ENCODE assay signal across 22 cellular contexts in the genomic region with DNA sequence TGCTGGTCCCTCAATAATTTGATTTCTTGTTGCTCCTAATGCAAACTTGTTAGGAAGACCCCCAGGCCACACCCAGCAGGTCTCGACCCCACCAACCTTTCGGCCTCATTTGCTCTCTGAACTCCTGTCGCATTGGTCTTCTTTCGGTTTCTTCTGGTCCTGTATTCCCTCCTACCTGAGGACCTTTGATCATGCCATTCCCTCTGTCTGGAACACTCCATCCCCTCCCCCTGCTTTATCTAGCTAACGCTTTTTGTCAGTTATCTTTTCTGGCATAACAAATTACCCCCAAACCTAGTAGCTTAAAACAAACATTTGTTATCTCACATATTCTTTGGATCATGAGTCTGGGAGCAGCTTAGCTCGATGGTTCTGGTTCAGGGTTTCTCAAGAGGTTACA. TPM values are rescaled to one million over a fixed set of nuclear protein-coding genes. Genes with fewer than 3 reads are reported as not detected.
A peak's percentile ranks its signal among the peaks of the same experiment; 100 is the strongest.
DNase-seq lines count a peak whose midpoint lies in the region; ATAC-seq and TF ChIP-seq lines count a peak whose summit lies in the region.
"Had no signal": no experiment of that assay in that cellular context is flagged by ENCODE, and none has a peak within 500 bp of the region (broad histone marks: within the 10 kb centered on the region; RNA-seq: fewer than 3 reads in every experiment).

No MANE protein-coding gene starts in this region.

- DNase-seq in GM23338 (ENCODE audit: low spot score), result no peak
- DNase-seq in left lobe of liver (ENCODE audit: low spot score), result peak; percentile 14
- no peak for DNase-seq in neural crest cell (ENCODE audit: low read depth, low spot score)
- DNase-seq in activated CD4-positive, alpha-beta T cell treated with anti-CD3 and anti-CD28 coated beads for 36 hours, result no peak
- no peak for DNase-seq in CD4-positive, alpha-beta T cell
- DNase-seq: CD4-positive, alpha-beta memory T cell; COR-L47; EL; GDM1; KG1; MG63; NCI-H1105 treated with DMSO at 0.1 percent for 48 hours; NCI-H146; NCI-H1930; NCI-H446; NCI-H524 treated with DMSO at 0.1 percent for 48 hours; NCI-H774 had no signal

- peaks cover 100% of the 10 kb centered on the region for H3K4me1 ChIP-seq in BLaER1
- H3K4me1 ChIP-seq in GM23338 (ENCODE audit: insufficient read depth), result peaks cover 8% of the 10 kb centered on the region; the same call in 1 of the 2 replicates

- no peaks in the 10 kb centered on the region for H3K36me3 ChIP-seq in BLaER1
- H3K36me3 ChIP-seq in GM23338 (ENCODE audit: insufficient read depth), result no peaks in the 10 kb centered on the region
- H3K36me3 ChIP-seq: MG63 had no signal

- ATAC-seq in GM23338 (no peak), left lobe of liver (peak; percentile 76), HG03159 (IDR thresholded peaks at IDR 0.05; ENCODE audit: unreplicated experiment) (no peak), GM18520 (IDR thresholded peaks at IDR 0.05; ENCODE audit: unreplicated experiment) (no peak)
- no peak for ATAC-seq in activated CD4-positive, alpha-beta T cell treated with anti-CD3 and anti-CD28 coated beads for 36 hours
- ATAC-seq in CD4-positive, alpha-beta T cell (ENCODE audit: poor library complexity), result no peak
- ATAC-seq: SK-N-SH treated with all-trans-retinoic acid at 6 μM for 48 hours had no signal

- H3K27me3 Mint-ChIP-seq in GM23338 (ENCODE audit: insufficient read depth, low read depth, poor library complexity), result peaks cover 9% of the 10 kb centered on the region
- H3K27me3 Mint-ChIP-seq in neural crest cell (ENCODE audit: low read depth), result no peaks in the 10 kb centered on the region
- H3K27me3 Mint-ChIP-seq in activated CD4-positive, alpha-beta T cell treated with anti-CD3 and anti-CD28 coated beads for 36 hours, result peaks cover 18% of the 10 kb centered on the region
- H3K27me3 Mint-ChIP-seq in CD4-positive, alpha-beta T cell, result no peaks in the 10 kb centered on the region

- no peak overlapping the region for H3K9ac ChIP-seq in BLaER1

- no peaks in the 10 kb centered on the region for H3K36me3 Mint-ChIP-seq in GM23338 (ENCODE audit: low read depth)
- H3K36me3 Mint-ChIP-seq in neural crest cell (ENCODE audit: low read depth), result no peaks in the 10 kb centered on the region
- no peaks in the 10 kb centered on the region for H3K36me3 Mint-ChIP-seq in activated CD4-positive, alpha-beta T cell treated with anti-CD3 and anti-CD28 coated beads for 36 hours (ENCODE audit: low read depth)
- no peaks in the 10 kb centered on the region for H3K36me3 Mint-ChIP-seq in CD4-positive, alpha-beta T cell (ENCODE audit: low read depth)
- H3K36me3 Mint-ChIP-seq: CD4-positive, alpha-beta memory T cell had no signal

- CTCF ChIA-PET in activated CD4-positive, alpha-beta T cell treated with anti-CD3 and anti-CD28 coated beads for 36 hours (lab: Charles Lee), result interaction anchor here (0.7 to 1.2 kb wide), 2 partner anchors 43 to 81 kb away, joined by 3 read pairs; no protein-coding TSS in a partner anchor
- CTCF ChIA-PET in CD4-positive, alpha-beta T cell (lab: Charles Lee), result no interaction called here

- H4K20me1 ChIP-seq in BLaER1, result no peaks in the 10 kb centered on the region
- H4K20me1 ChIP-seq in GM23338 (replicated peaks; ENCODE audit: insufficient read depth), result no peaks in the 10 kb centered on the region

- intact Hi-C loops in activated CD4-positive, alpha-beta T cell treated with anti-CD3 and anti-CD28 coated beads for 36 hours (cut with DNase I, micrococcal nuclease), result no loop called here
- intact Hi-C loops in CD4-positive, alpha-beta T cell (cut with DNase I, micrococcal nuclease), result no loop called here

- H3K4me2 ChIP-seq in BLaER1 (peak overlapping the region; percentile 92), GM23338 (no peak overlapping the region)

- H3K27ac ChIP-seq in BLaER1, result no peak overlapping the region
- no peak overlapping the region for H3K27ac ChIP-seq in GM23338 (ENCODE audit: low read depth)
- H3K27ac ChIP-seq in CD4-positive, alpha-beta T cell (ENCODE audit: low read depth, low read length), result no peak overlapping the region

- no peaks in the 10 kb centered on the region for H3F3A ChIP-seq in GM23338 (replicated peaks; ENCODE audit: low read depth)

- H2AFZ ChIP-seq in GM23338, result 0 out of 2 replicates have a peak overlapping the region, but pooled peaks have one; percentile 10

- no peaks in the 10 kb centered on the region for H3K79me2 ChIP-seq in GM23338 (replicated peaks; ENCODE audit: insufficient read depth)

- no peak overlapping the region for H3K27ac Mint-ChIP-seq in GM23338
- peak overlapping the region; percentile 46 for H3K27ac Mint-ChIP-seq in neural crest cell (ENCODE audit: unreplicated experiment)
- no peak overlapping the region for H3K27ac Mint-ChIP-seq in activated CD4-positive, alpha-beta T cell treated with anti-CD3 and anti-CD28 coated beads for 36 hours
- H3K27ac Mint-ChIP-seq in CD4-positive, alpha-beta T cell, result no peak overlapping the region
- H3K27ac Mint-ChIP-seq: CD4-positive, alpha-beta memory T cell had no signal

- peaks cover 2% of the 10 kb centered on the region for H3K9me2 ChIP-seq in GM23338 (ENCODE audit: insufficient read depth)

- H3K27me3 ChIP-seq in BLaER1, result no peaks in the 10 kb centered on the region
- H3K27me3 ChIP-seq in GM23338 (ENCODE audit: insufficient read depth), result no peaks in the 10 kb centered on the region
- no peaks in the 10 kb centered on the region for H3K27me3 ChIP-seq in CD4-positive, alpha-beta T cell (ENCODE audit: control insufficient read depth, insufficient read depth, low read length)
- H3K27me3 ChIP-seq: MG63 had no signal

- H3K4me3 Mint-ChIP-seq in GM23338 (no peak overlapping the region), neural crest cell (no peak overlapping the region)
- no peak overlapping the region for H3K4me3 Mint-ChIP-seq in activated CD4-positive, alpha-beta T cell treated with anti-CD3 and anti-CD28 coated beads for 36 hours
- no peak overlapping the region for H3K4me3 Mint-ChIP-seq in CD4-positive, alpha-beta T cell
- H3K4me3 Mint-ChIP-seq: CD4-positive, alpha-beta memory T cell had no signal

- POLR2A ChIA-PET in activated CD4-positive, alpha-beta T cell treated with anti-CD3 and anti-CD28 coated beads for 36 hours (lab: Charles Lee), result no interaction called here
- POLR2A ChIA-PET in CD4-positive, alpha-beta T cell (lab: Charles Lee), result no interaction called here

- H3K9me3 Mint-ChIP-seq in GM23338, result no peaks in the 10 kb centered on the region
- H3K9me3 Mint-ChIP-seq in neural crest cell, result no peaks in the 10 kb centered on the region
- no peaks in the 10 kb centered on the region for H3K9me3 Mint-ChIP-seq in activated CD4-positive, alpha-beta T cell treated with anti-CD3 and anti-CD28 coated beads for 36 hours (ENCODE audit: low read depth)
- no peaks in the 10 kb centered on the region for H3K9me3 Mint-ChIP-seq in CD4-positive, alpha-beta T cell

- H3K4me3 ChIP-seq in BLaER1 (no peak overlapping the region), GM23338 (no peak overlapping the region)
- H3K4me3 ChIP-seq: GM12878, MG63 had no signal

- TF ChIP-seq CTCF in GM23338 (conservative IDR thresholded peaks at IDR 0.05; ENCODE audit: low read depth in 2 of 2) (no peak), neural crest cell (conservative IDR thresholded peaks at IDR 0.05) (no peak)
- no peak for TF ChIP-seq CTCF in CD4-positive, alpha-beta T cell (IDR thresholded peaks at IDR 0.05)

- H3K4me1 Mint-ChIP-seq in GM23338, result peaks cover 8% of the 10 kb centered on the region
- H3K4me1 Mint-ChIP-seq in neural crest cell, result peaks cover 44% of the 10 kb centered on the region
- peaks cover 43% of the 10 kb centered on the region for H3K4me1 Mint-ChIP-seq in activated CD4-positive, alpha-beta T cell treated with anti-CD3 and anti-CD28 coated beads for 36 hours
- peaks cover 47% of the 10 kb centered on the region for H3K4me1 Mint-ChIP-seq in CD4-positive, alpha-beta T cell (ENCODE audit: low read depth)

- no peaks in the 10 kb centered on the region for H3K9me3 ChIP-seq in BLaER1
- no peaks in the 10 kb centered on the region for H3K9me3 ChIP-seq in CD4-positive, alpha-beta T cell (ENCODE audit: control insufficient read depth, low read length)
- H3K9me3 ChIP-seq: MG63 had no signal

TF ChIP-seq in GM23338, 12 proteins besides CTCF, POLR2A, EP300 and RAD21 (continues in another document):
- TF ChIP-seq EZH2 (IDR thresholded peaks at IDR 0.05; ENCODE audit: low read depth, unreplicated experiment), result no peak
- TF ChIP-seq, protein P1, sequence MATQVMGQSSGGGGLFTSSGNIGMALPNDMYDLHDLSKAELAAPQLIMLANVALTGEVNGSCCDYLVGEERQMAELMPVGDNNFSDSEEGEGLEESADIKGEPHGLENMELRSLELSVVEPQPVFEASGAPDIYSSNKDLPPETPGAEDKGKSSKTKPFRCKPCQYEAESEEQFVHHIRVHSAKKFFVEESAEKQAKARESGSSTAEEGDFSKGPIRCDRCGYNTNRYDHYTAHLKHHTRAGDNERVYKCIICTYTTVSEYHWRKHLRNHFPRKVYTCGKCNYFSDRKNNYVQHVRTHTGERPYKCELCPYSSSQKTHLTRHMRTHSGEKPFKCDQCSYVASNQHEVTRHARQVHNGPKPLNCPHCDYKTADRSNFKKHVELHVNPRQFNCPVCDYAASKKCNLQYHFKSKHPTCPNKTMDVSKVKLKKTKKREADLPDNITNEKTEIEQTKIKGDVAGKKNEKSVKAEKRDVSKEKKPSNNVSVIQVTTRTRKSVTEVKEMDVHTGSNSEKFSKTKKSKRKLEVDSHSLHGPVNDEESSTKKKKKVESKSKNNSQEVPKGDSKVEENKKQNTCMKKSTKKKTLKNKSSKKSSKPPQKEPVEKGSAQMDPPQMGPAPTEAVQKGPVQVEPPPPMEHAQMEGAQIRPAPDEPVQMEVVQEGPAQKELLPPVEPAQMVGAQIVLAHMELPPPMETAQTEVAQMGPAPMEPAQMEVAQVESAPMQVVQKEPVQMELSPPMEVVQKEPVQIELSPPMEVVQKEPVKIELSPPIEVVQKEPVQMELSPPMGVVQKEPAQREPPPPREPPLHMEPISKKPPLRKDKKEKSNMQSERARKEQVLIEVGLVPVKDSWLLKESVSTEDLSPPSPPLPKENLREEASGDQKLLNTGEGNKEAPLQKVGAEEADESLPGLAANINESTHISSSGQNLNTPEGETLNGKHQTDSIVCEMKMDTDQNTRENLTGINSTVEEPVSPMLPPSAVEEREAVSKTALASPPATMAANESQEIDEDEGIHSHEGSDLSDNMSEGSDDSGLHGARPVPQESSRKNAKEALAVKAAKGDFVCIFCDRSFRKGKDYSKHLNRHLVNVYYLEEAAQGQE (IDR thresholded peaks at IDR 0.05; ENCODE audit: unreplicated experiment), result no peak
- no peak for TF ChIP-seq STAT1 (IDR thresholded peaks at IDR 0.05; ENCODE audit: unreplicated experiment)
- TF ChIP-seq CREB1 (CRISPR knock-in tag; IDR thresholded peaks at IDR 0.05; ENCODE audit: low read depth), result no peak
- no peak for TF ChIP-seq ZNF114 (CRISPR knock-in tag; IDR thresholded peaks at IDR 0.05)

RNA-seq across cellular contexts. Expression of a gene that starts 28.9 kb away (rescaled TPM):
- total RNA-seq in GM23338 (2014; rRNA removed; shearing (Covaris generic)), result 9.7 and 10.5 TPM in 2 replicates
- 5.4 and 5.5 TPM in 2 replicates for polyA plus RNA-seq in GM23338 (2016; fragmentation: Nextera tagmentation; extraction: Ambion mirVana)
- 16.8 TPM for total RNA-seq in left lobe of liver
- total RNA-seq in neural crest cell, result 38.5 and 41.6 TPM in 2 replicates
- under 1 TPM; 0.46 to 0.54 TPM for total RNA-seq in activated CD4-positive, alpha-beta T cell treated with anti-CD3 and anti-CD28 coated beads for 36 hours
- under 1 TPM; 0.47 to 0.92 TPM for total RNA-seq in CD4-positive, alpha-beta T cell
